8 cellular contexts compared by ENCODE assay signal in the genomic region with DNA sequence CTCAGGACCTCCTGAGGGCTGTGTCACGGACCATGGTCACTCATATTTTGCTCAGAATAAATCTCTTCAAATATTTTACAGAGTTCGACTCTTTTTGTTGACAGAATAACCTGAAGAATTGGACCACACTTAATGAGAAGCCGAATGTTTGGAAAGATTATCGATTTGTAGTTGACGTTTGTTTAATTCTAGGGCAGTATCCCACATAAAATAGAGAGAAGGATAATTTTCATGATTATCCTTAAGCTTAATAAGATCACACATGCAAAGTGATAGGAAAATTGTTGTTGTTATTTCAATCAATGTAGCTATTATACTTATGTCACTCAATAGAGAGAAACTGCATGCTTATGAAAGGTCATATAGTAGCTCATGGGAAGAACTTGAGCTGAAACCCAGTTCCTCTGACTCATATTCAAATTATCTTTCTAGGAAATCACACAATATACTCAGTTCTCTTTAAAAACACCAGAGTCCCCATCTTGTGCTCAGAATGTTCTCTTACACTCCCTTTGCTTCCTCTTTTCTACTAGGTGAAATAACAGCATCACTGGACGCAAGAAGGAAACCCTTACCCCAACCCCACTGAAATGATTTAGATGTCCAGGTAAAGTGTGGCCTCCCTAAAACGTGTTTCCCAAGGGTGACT.
A peak's percentile ranks its signal among the peaks of the same experiment; 100 is the strongest.
DNase-seq lines count a peak whose midpoint lies in the region; ATAC-seq lines count a peak whose summit lies in the region.

No MANE protein-coding gene starts in this region.

- in situ Hi-C loops in SK-MEL-5 (cut with HindIII; ENCODE audit: low pct_unique_long_range_greater_than_20kb, low sequenced_read_pairs), result no loop called here

- ATAC-seq in GM19372 (IDR thresholded peaks at IDR 0.05; ENCODE audit: low read depth, unreplicated experiment) (peak; percentile 73), HG03039 (IDR thresholded peaks at IDR 0.05; ENCODE audit: unreplicated experiment) (peak; percentile 72)

- DNase-seq in AML-193 (lab: John Stamatoyannopoulos, UW) (peak; percentile 52 to 69), SK-MEL-5 (ENCODE audit: low read depth, low spot score) (peak; percentile 22), NCI-H69 (lab: John Stamatoyannopoulos, UW) (no peak), globus pallidus (ENCODE audit: low spot score) (no peak), NCI-H1092 treated with DMSO at 0.1 percent for 48 hours (lab: John Stamatoyannopoulos, UW) (no peak), mesenteric fat pad (ENCODE audit: low spot score) (no peak)

Comparison
In these comparisons a context has a peak if more than half of its experiments do, and no peak if none do; other contexts are left out.
1. DNase-seq: peak in AML-193 (2 of 2) and SK-MEL-5 (single experiment); none in NCI-H69 (single experiment), globus pallidus (single experiment), NCI-H1092 treated with DMSO at 0.1 percent for 48 hours (single experiment) and mesenteric fat pad (single experiment).